Comparison of ENCODE assay signal across 1 cellular context in genomic region chr2:171855401-171855800, GRCh38.
TF ChIP-seq lines count a peak whose summit lies in the region.

No MANE protein-coding gene starts in this region.

TF ChIP-seq in GM12878, 131 proteins besides CTCF, POLR2A, EP300 and RAD21 (continued from another document):
- TF ChIP-seq REST (IDR thresholded peaks at IDR 0.05; ENCODE audit: low read depth, low read length) (no peak), E2F8 (IDR thresholded peaks at IDR 0.05; ENCODE audit: low read depth, partially characterized antibody) (no peak), MAX (IDR thresholded peaks at IDR 0.05; ENCODE audit: low read depth, low read length) (no peak), ZBED1 (IDR thresholded peaks at IDR 0.05; ENCODE audit: borderline replicate concordance) (no peak), TBL1XR1 (IDR thresholded peaks at IDR 0.05; ENCODE audit: low read depth, low read length) (no peak)
